Comparison of ENCODE assay signal across 19 cellular contexts in genomic region chr20:47719625-47720024, GRCh38.
DNase-seq lines count a peak whose midpoint lies in the region; ATAC-seq, FAIRE-seq and TF ChIP-seq lines count a peak whose summit lies in the region.
"Had no signal": no experiment of that assay in that cellular context is flagged by ENCODE, and none has a peak within 500 bp of the region (broad histone marks: within the 10 kb centered on the region; RNA-seq: fewer than 3 reads in every experiment).

No MANE protein-coding gene starts in this region.

- H3K36me3 ChIP-seq in esophagus muscularis mucosa (no peaks in the 10 kb centered on the region), uterus (no peaks in the 10 kb centered on the region), small intestine (ENCODE audit: control insufficient read depth in 2 of 2, insufficient read depth in 2 of 2, low read length in 2 of 2) (no peaks in the 10 kb centered on the region)

- TF ChIP-seq CTCF in RWPE1 (conservative IDR thresholded peaks at IDR 0.05; ENCODE audit: low read depth) (no peak), esophagus muscularis mucosa (IDR thresholded peaks at IDR 0.05) (no peak), uterus (IDR thresholded peaks at IDR 0.05) (no peak)

- ATAC-seq in HG03439 (IDR thresholded peaks at IDR 0.05; ENCODE audit: unreplicated experiment), result no peak
- ATAC-seq: GM12878 had no signal

- H3K4me3 ChIP-seq in esophagus muscularis mucosa, result no peak overlapping the region
- no peak overlapping the region for H3K4me3 ChIP-seq in uterus
- H3K4me3 ChIP-seq in small intestine (ENCODE audit: low read depth in 1 of 2, low read length in 2 of 2), result no peak overlapping the region
- H3K4me3 ChIP-seq: GM12878 had no signal

- H3K9me3 ChIP-seq in esophagus muscularis mucosa (no peaks in the 10 kb centered on the region), uterus (no peaks in the 10 kb centered on the region), small intestine (ENCODE audit: control insufficient read depth, low read depth) (no peaks in the 10 kb centered on the region)

- no peak for TF ChIP-seq POLR2A in esophagus muscularis mucosa (IDR thresholded peaks at IDR 0.05; ENCODE audit: low read depth)
- no peak for TF ChIP-seq POLR2A in uterus (IDR thresholded peaks at IDR 0.05)

- intact Hi-C loops in esophagus muscularis mucosa (cut with DNase I), result loop anchor here (5.0 to 10.0 kb wide), 2 partner anchors 37 to 575 kb away; no protein-coding TSS in a partner anchor
- intact Hi-C loops in uterus (cut with DNase I; ENCODE audit: low total_unique reads), result no loop called here

- H3K27me3 ChIP-seq in esophagus muscularis mucosa (no peaks in the 10 kb centered on the region), uterus (no peaks in the 10 kb centered on the region), small intestine (ENCODE audit: control insufficient read depth in 2 of 2, insufficient read depth in 2 of 2, low read length in 2 of 2) (no peaks in the 10 kb centered on the region)

- 44% methylated on average over 2 of the region's 2 CpGs for WGBS in esophagus muscularis mucosa
- WGBS in small intestine, 3 donors, result 64 to 74% (median 73%) methylated on average over 2 of the region's 2 CpGs

- H3K4me1 ChIP-seq in esophagus muscularis mucosa (peaks cover 13 to 54% (median 45%) of the 10 kb centered on the region in 4 donors), uterus (no peaks in the 10 kb centered on the region), small intestine (ENCODE audit: control insufficient read depth in 2 of 2, insufficient read depth in 1 of 2, low read depth in 1 of 2, low read length in 1 of 2) (no peaks in the 10 kb centered on the region)

- POLR2A ChIA-PET in RWPE1 (lab: Yijun Ruan, JAX; ENCODE audit: low non-redundant PET), result interaction anchor here (0.6 kb wide), 1 partner anchor 145 kb away, joined by 3 read pairs; no protein-coding TSS in a partner anchor

- no peak for TF ChIP-seq EP300 in esophagus muscularis mucosa (IDR thresholded peaks at IDR 0.05)

- H3K27ac ChIP-seq in RWPE1, result peak overlapping the region; percentile 30
- peak overlapping the region; percentile 72 to 81 (median 76) for H3K27ac ChIP-seq in esophagus muscularis mucosa (replicated peaks in 1 of 4)
- H3K27ac ChIP-seq in uterus, result peak overlapping the region; percentile 76 to 83
- H3K27ac ChIP-seq in small intestine (ENCODE audit: low read depth in 1 of 2, low read length in 1 of 2), result no peak overlapping the region

- CTCF ChIA-PET in RWPE1 (lab: Yijun Ruan, JAX), result no interaction called here

- FAIRE-seq in small intestine (lab: Jason Lieb, UNC), result no peak
- FAIRE-seq: GM12878 had no signal

- DNase-seq in NCI-H1105 treated with DMSO at 0.1 percent for 48 hours (lab: John Stamatoyannopoulos, UW) (peak; percentile 20), RWPE1 (ENCODE audit: low spot score) (no peak), esophagus muscularis mucosa (ENCODE audit: extremely low spot score) (no peak), uterus (no peak), small intestine (no peak), medulla oblongata (ENCODE audit: extremely low spot score) (no peak)
- DNase-seq: CD4-positive, CD25-positive, alpha-beta regulatory T cell; COR-L47; DMS79; H7; Karpas-422; NCI-H1436 treated with DMSO at 0.1 percent for 48 hours; NCI-H1930; NCI-H226; NCI-H526; OCI-M1; SHP77 had no signal

Comparison
In these comparisons a context has a peak if more than half of its experiments do, and no peak if none do; other contexts are left out.
1. H3K27ac ChIP-seq: peak in RWPE1 (single experiment), esophagus muscularis mucosa (4 of 4) and uterus (2 of 2); none in small intestine (0 of 2).